In the genomic region with DNA sequence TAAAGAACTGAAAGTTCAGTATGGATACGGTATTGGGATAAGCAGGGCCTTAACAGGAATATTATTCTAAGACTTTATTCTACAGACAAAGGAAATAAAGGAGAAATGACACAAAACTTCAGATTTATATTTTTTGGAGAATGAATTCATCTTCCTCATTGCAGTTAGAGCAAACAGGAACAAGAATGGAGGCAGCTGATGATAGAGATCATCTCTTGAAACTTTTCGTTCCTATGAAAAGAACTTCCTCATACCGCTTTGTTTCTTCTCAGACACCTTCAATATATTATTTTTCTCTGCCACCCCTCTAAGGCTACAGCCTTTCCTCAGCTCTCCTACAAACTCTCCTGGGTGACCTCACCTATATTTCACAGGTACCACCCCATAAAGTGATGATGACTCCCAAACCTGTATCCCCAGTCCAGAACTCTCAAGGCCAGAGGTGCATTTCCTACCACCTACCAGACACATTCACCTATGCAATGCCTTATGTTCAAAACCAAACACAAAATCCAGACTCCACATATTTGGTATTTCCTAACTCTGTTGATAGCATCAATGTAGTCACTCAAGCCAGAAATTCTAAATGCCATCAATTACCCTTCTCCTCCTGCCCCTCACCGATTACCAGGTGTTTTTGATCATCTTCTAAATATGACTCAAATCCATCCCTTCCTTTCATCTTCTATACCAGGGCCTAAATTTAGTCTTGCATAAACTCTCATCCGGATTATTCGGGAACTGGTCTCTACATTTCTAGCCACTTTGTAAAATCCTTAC, we compare ENCODE assay signal across 16 cellular contexts. TPM values are rescaled to one million over a fixed set of nuclear protein-coding genes. Genes with fewer than 3 reads are reported as not detected.
A peak's percentile ranks its signal among the peaks of the same experiment; 100 is the strongest.
DNase-seq lines count a peak whose midpoint lies in the region; ATAC-seq, FAIRE-seq and TF ChIP-seq lines count a peak whose summit lies in the region.
"Had no signal": no experiment of that assay in that cellular context is flagged by ENCODE, and none has a peak within 500 bp of the region (broad histone marks: within the 10 kb centered on the region; RNA-seq: fewer than 3 reads in every experiment).

No MANE protein-coding gene starts in this region.

- H3K36me3 ChIP-seq in kidney (ENCODE audit: control insufficient read depth in 1 of 2, insufficient read depth in 2 of 2, low read length in 2 of 2): no peaks in the 10 kb centered on the region
- H3K36me3 ChIP-seq in gastroesophageal sphincter: no peaks in the 10 kb centered on the region

- no peaks in the 10 kb centered on the region for H3K9me3 ChIP-seq in T-helper 17 cell (ENCODE audit: control insufficient read depth, low read length, poor library complexity, severe bottlenecking)
- no peaks in the 10 kb centered on the region for H3K9me3 ChIP-seq in kidney (ENCODE audit: control insufficient read depth in 1 of 2, low read length in 2 of 2)
- H3K9me3 ChIP-seq in gastroesophageal sphincter: no peaks in the 10 kb centered on the region

- WGBS in gastroesophageal sphincter (ENCODE audit: low coverage in 1 of 2), 2 donors: 79 to 89% methylated on average over 6 of the region's 6 CpGs

- H3K36me3 Mint-ChIP-seq in CD14-positive monocyte: peaks cover 11 to 12% of the 10 kb centered on the region in 2 donors
- peaks cover 4% of the 10 kb centered on the region for H3K36me3 Mint-ChIP-seq in T-helper 17 cell (ENCODE audit: low read depth)
- no peaks in the 10 kb centered on the region for H3K36me3 Mint-ChIP-seq in glutamatergic neuron (ENCODE audit: unreplicated experiment)
- H3K36me3 Mint-ChIP-seq: WTC11 had no signal

- H3K9ac ChIP-seq in kidney (ENCODE audit: low read length in 2 of 2): no peak overlapping the region
- H3K9ac ChIP-seq: BLaER1 treated with 17β-estradiol and CSF1 and Interleukin-3, amounts not matched to agents 10 nM and 100 nM had no signal

- peak overlapping the region; percentile 70 to 93 (median 88) for H3K27ac Mint-ChIP-seq in CD14-positive monocyte
- peak overlapping the region; percentile 88 for H3K27ac Mint-ChIP-seq in T-helper 17 cell
- peak overlapping the region; percentile 35 for H3K27ac Mint-ChIP-seq in glutamatergic neuron (ENCODE audit: unreplicated experiment)
- H3K27ac Mint-ChIP-seq: endodermal cell had no signal

- intact Hi-C loops in CD14-positive monocyte (cut with micrococcal nuclease) (no loop called here), kidney (cut with DNase I) (no loop called here)

- no peak for TF ChIP-seq EP300 in gastroesophageal sphincter (IDR thresholded peaks at IDR 0.05)

- no peak for TF ChIP-seq POLR2A in GM12891 (IDR thresholded peaks at IDR 0.05; ENCODE audit: low read depth, low read length)
- no peak for TF ChIP-seq POLR2A in gastroesophageal sphincter (IDR thresholded peaks at IDR 0.05)

- no peak for DNase-seq in CD14-positive monocyte (ENCODE audit: low spot score)
- DNase-seq in GM12891 (ENCODE audit: insufficient read length, low spot score): no peak
- DNase-seq in T-helper 17 cell: no peak
- no peak for DNase-seq in glutamatergic neuron
- no peak for DNase-seq in kidney glomerular epithelial cell (lab: John Stamatoyannopoulos, UW)
- no peak for DNase-seq in kidney
- DNase-seq in H4 (ENCODE audit: low spot score): no peak
- DNase-seq: endodermal cell; left colon; NCI-H1436 treated with DMSO at 0.1 percent for 48 hours; right cardiac atrium; stimulated activated CD4-positive, alpha-beta T cell treated with anti-CD3 and anti-CD28 coated beads, Interleukin-4, amount 100 ng/mL, for 4 hours had no signal

- H3K27ac ChIP-seq in kidney (ENCODE audit: low read depth in 2 of 2, low read length in 2 of 2): no peak overlapping the region
- no peak overlapping the region for H3K27ac ChIP-seq in gastroesophageal sphincter

- H3K27me3 ChIP-seq in gastroesophageal sphincter: no peaks in the 10 kb centered on the region
- H3K27me3 ChIP-seq: BLaER1 treated with 17β-estradiol and CSF1 and Interleukin-3, amounts not matched to agents 10 nM and 100 nM had no signal

- H3K4me3 Mint-ChIP-seq in CD14-positive monocyte (peak overlapping the region in 1 of 2 donors; percentile 37), T-helper 17 cell (peak overlapping the region; percentile 73), glutamatergic neuron (ENCODE audit: unreplicated experiment) (no peak overlapping the region)
- H3K4me3 Mint-ChIP-seq: endodermal cell, WTC11 had no signal

- H3K4me1 Mint-ChIP-seq in CD14-positive monocyte: peaks cover 48% of the 10 kb centered on the region
- H3K4me1 Mint-ChIP-seq in T-helper 17 cell: peaks cover 57% of the 10 kb centered on the region
- peaks cover 24% of the 10 kb centered on the region for H3K4me1 Mint-ChIP-seq in glutamatergic neuron (ENCODE audit: low read depth, unreplicated experiment)

- H3K4me3 ChIP-seq in kidney (ENCODE audit: low read length in 2 of 2) (no peak overlapping the region), gastroesophageal sphincter (no peak overlapping the region)
- H3K4me3 ChIP-seq: BLaER1 treated with 17β-estradiol and CSF1 and Interleukin-3, amounts not matched to agents 10 nM and 100 nM had no signal

- peaks cover 6 to 10% of the 10 kb centered on the region in 2 donors for H3K4me1 ChIP-seq in kidney (ENCODE audit: control insufficient read depth in 1 of 2, insufficient read depth in 1 of 2, low read depth in 1 of 2, low read length in 2 of 2)
- peaks cover 5 to 77% (median 30%) of the 10 kb centered on the region in 3 donors for H3K4me1 ChIP-seq in gastroesophageal sphincter

- no peak for TF ChIP-seq CTCF in CD14-positive monocyte (IDR thresholded peaks at IDR 0.05)
- TF ChIP-seq CTCF in glutamatergic neuron (IDR thresholded peaks at IDR 0.05; ENCODE audit: partially characterized antibody, unreplicated experiment): no peak
- no peak for TF ChIP-seq CTCF in kidney (IDR thresholded peaks at IDR 0.05; ENCODE audit: borderline replicate concordance, extremely low read depth, insufficient read depth)
- TF ChIP-seq CTCF in gastroesophageal sphincter (IDR thresholded peaks at IDR 0.05): no peak

- no peaks in the 10 kb centered on the region for H3K27me3 Mint-ChIP-seq in CD14-positive monocyte (ENCODE audit: low read depth in 3 of 3)
- H3K27me3 Mint-ChIP-seq in T-helper 17 cell: no peaks in the 10 kb centered on the region
- H3K27me3 Mint-ChIP-seq in glutamatergic neuron (ENCODE audit: unreplicated experiment): no peaks in the 10 kb centered on the region

- ATAC-seq in T-helper 17 cell (no peak), gastroesophageal sphincter (no peak)
- ATAC-seq: HepG2, left colon, right cardiac atrium, WTC11 had no signal

- H3K9me3 Mint-ChIP-seq in CD14-positive monocyte: no peaks in the 10 kb centered on the region
- H3K9me3 Mint-ChIP-seq in glutamatergic neuron (ENCODE audit: unreplicated experiment): peaks cover 3% of the 10 kb centered on the region
- H3K9me3 Mint-ChIP-seq: endodermal cell, WTC11 had no signal

- peak; percentile 47 for FAIRE-seq in GM12891 (lab: Jason Lieb, UNC)
- no peak for FAIRE-seq in kidney (lab: Jason Lieb, UNC)
- FAIRE-seq: HepG2 had no signal

TF ChIP-seq in GM12891, 5 proteins besides CTCF, POLR2A, EP300 and RAD21:
- no peak for TF ChIP-seq POU2F2 (IDR thresholded peaks at IDR 0.05; ENCODE audit: low read depth, low read length)
- TF ChIP-seq PAX5 (IDR thresholded peaks at IDR 0.05; ENCODE audit: insufficient read depth, low read length, severe bottlenecking): no peak
- no peak for TF ChIP-seq POLR2AphosphoS5 (IDR thresholded peaks at IDR 0.05; ENCODE audit: low read depth, low read length)
- TF ChIP-seq TAF1 (IDR thresholded peaks at IDR 0.05; ENCODE audit: low read depth, low read length): no peak
- no peak for TF ChIP-seq SPI1 (IDR thresholded peaks at IDR 0.05; ENCODE audit: low read depth, low read length)

RNA-seq across cellular contexts. Expression of gene MAP4K5, which starts 7.4 kb away (rescaled TPM):
- polyA plus RNA-seq in CD14-positive monocyte: 1 to 10 TPM; 5.0 to 7.7 TPM
- 7.8 TPM for polyA plus RNA-seq in GM12891 (2012; ENCODE audit: low read depth, missing spikeins)
- 10 to 100 TPM; 36.3 to 39.9 TPM for total RNA-seq in T-helper 17 cell
- total RNA-seq in glutamatergic neuron (ENCODE audit: unreplicated experiment): 99.5 TPM
- 47.8 TPM for total RNA-seq in kidney
- polyA plus RNA-seq in kidney (ENCODE audit: insufficient read depth, low read depth, low replicate concordance): 9.4 TPM
- 100 to 1,000 TPM in 2 of 4 donors, 10 to 100 TPM in 2; 81.5 to 138 (median 107) TPM for total RNA-seq in gastroesophageal sphincter
- 23.5 and 29.0 TPM in 2 replicates for total RNA-seq in H4 (2014; rRNA removed; shearing (Covaris generic))

RNA-seq across cellular contexts. Expression of gene ATL1, which starts 35.0 kb away (rescaled TPM):
- polyA plus RNA-seq in CD14-positive monocyte (1 to 10 TPM in 1 of 2 donors, under 1 TPM in 1; 0.99 to 1.1 TPM), kidney (ENCODE audit: insufficient read depth, low read depth, low replicate concordance) (4.0 TPM)
- 0.37 TPM for polyA plus RNA-seq in GM12891 (2012; ENCODE audit: low read depth, missing spikeins)
- total RNA-seq in T-helper 17 cell (1 to 10 TPM; 1.6 to 5.2 TPM), glutamatergic neuron (ENCODE audit: unreplicated experiment) (44.0 TPM), kidney (5.9 TPM), gastroesophageal sphincter (10 to 100 TPM; 17.2 to 22.3 (median 21.6) TPM)
- total RNA-seq in H4 (2014; rRNA removed; shearing (Covaris generic)): 9.3 and 9.4 TPM in 2 replicates

Comparison
In these comparisons a context has a peak if more than half of its experiments do, and no peak if none do; other contexts are left out.
1. H3K27ac Mint-ChIP-seq: peak in every context shown above with its lines; median percentile 88 in CD14-positive monocyte; 88 in T-helper 17 cell; 35 in glutamatergic neuron.